In the genomic region with DNA sequence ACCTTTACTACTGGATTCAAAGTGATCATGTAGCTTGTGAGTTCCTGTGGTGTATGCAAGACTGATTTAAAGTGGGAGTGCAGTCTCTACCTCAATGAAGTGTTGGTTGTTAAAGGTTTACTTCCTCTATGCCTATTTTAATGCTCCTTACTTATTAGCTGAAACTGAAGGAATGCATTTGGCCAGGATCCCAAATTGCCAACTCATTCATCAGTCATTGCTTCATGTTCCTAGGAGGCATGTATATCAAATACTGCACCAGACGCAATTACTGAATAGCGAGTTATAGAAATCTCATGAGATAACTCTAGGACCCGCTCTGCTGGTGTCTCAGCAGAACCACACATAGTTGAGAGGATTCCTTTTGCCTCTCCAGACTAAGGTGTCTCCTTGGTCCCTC, we compare ENCODE assay signal across 14 cellular contexts.
DNase-seq lines count a peak whose midpoint lies in the region; ATAC-seq, FAIRE-seq and TF ChIP-seq lines count a peak whose summit lies in the region.
"Had no signal": no experiment of that assay in that cellular context is flagged by ENCODE, and none has a peak within 500 bp of the region (broad histone marks: within the 10 kb centered on the region; RNA-seq: fewer than 3 reads in every experiment).

No MANE protein-coding gene starts in this region.

- H3K79me2 ChIP-seq in astrocyte (ENCODE audit: insufficient read depth, low read length) = no peaks in the 10 kb centered on the region

- no peaks in the 10 kb centered on the region for H4K20me1 ChIP-seq in astrocyte (ENCODE audit: insufficient read depth, low read length)
- H4K20me1 ChIP-seq: BLaER1 had no signal

- no peaks in the 10 kb centered on the region for H3K27me3 ChIP-seq in astrocyte (ENCODE audit: insufficient read depth, low read length)
- H3K27me3 ChIP-seq: BLaER1, neutrophil, transverse colon had no signal

- DNase-seq in AG04449 (ENCODE audit: low read depth, low spot score) (peak; percentile 94), HTR-8/SVneo (ENCODE audit: insufficient read length, low spot score) (peak; percentile 52), astrocyte (ENCODE audit: low read depth) (peak; percentile 94), hepatic stellate cell (ENCODE audit: low spot score) (peak; percentile 70), SW480 (ENCODE audit: low spot score) (no peak), NCI-H774 (lab: John Stamatoyannopoulos, UW) (no peak)
- no peak for DNase-seq in naive thymus-derived CD8-positive, alpha-beta T cell
- DNase-seq: activated gamma-delta T cell treated with Interleukin-2 at 50 U/mL for 16 hours, kidney, NCI-H187, transverse colon had no signal

- H3K9me3 ChIP-seq in astrocyte (ENCODE audit: insufficient read depth, low read depth, low read length) = no peaks in the 10 kb centered on the region
- H3K9me3 ChIP-seq: BLaER1, neutrophil, transverse colon had no signal

- H3K9me3 Mint-ChIP-seq in astrocyte (ENCODE audit: unreplicated experiment) = peaks cover 5% of the 10 kb centered on the region
- H3K9me3 Mint-ChIP-seq in naive thymus-derived CD8-positive, alpha-beta T cell = no peaks in the 10 kb centered on the region

- peaks cover 26% of the 10 kb centered on the region for H3K4me1 ChIP-seq in astrocyte (ENCODE audit: insufficient read depth, low read length)
- H3K4me1 ChIP-seq: BLaER1, transverse colon had no signal

- H3K27me3 Mint-ChIP-seq in astrocyte (ENCODE audit: low read depth, unreplicated experiment) = no peaks in the 10 kb centered on the region
- peaks cover 0 to 4% (median 0%) of the 10 kb centered on the region in 5 donors for H3K27me3 Mint-ChIP-seq in naive thymus-derived CD8-positive, alpha-beta T cell

- H3K36me3 Mint-ChIP-seq in astrocyte (ENCODE audit: low read depth, unreplicated experiment) = peaks cover 2% of the 10 kb centered on the region
- H3K36me3 Mint-ChIP-seq in naive thymus-derived CD8-positive, alpha-beta T cell = no peaks in the 10 kb centered on the region

- FAIRE-seq in HTR-8/SVneo (lab: Jason Lieb, UNC) = no peak
- peak; percentile 74 for FAIRE-seq in astrocyte (lab: Jason Lieb, UNC)
- FAIRE-seq: kidney had no signal

- POLR2A ChIA-PET in AG04449 (lab: Yijun Ruan, JAX) = no interaction called here
- POLR2A ChIA-PET in naive thymus-derived CD8-positive, alpha-beta T cell (lab: Charles Lee) = no interaction called here

- peaks cover 19% of the 10 kb centered on the region for H3K4me1 Mint-ChIP-seq in astrocyte (ENCODE audit: low read depth, unreplicated experiment)
- H3K4me1 Mint-ChIP-seq in naive thymus-derived CD8-positive, alpha-beta T cell = peaks cover 0 to 1% (median 0%) of the 10 kb centered on the region in 4 donors

- CTCF ChIA-PET in AG04449 (lab: Yijun Ruan, JAX) = interaction anchor here (0.6 to 2.4 kb wide), 8 partner anchors 14 to 1141 kb away, joined by 3 to 14 read pairs (median 4); no protein-coding TSS in a partner anchor

- H3K4me3 Mint-ChIP-seq in astrocyte (ENCODE audit: unreplicated experiment) = no peak overlapping the region
- H3K4me3 Mint-ChIP-seq in naive thymus-derived CD8-positive, alpha-beta T cell = no peak overlapping the region

- H3K27ac ChIP-seq in astrocyte (ENCODE audit: low read depth, low read length) = peak overlapping the region; percentile 23
- H3K27ac ChIP-seq: BLaER1, neutrophil, transverse colon had no signal

- ATAC-seq in naive thymus-derived CD8-positive, alpha-beta T cell = no peak
- no peak for ATAC-seq in HG03175 (IDR thresholded peaks at IDR 0.05; ENCODE audit: unreplicated experiment)

- no peaks in the 10 kb centered on the region for H3K36me3 ChIP-seq in astrocyte (ENCODE audit: insufficient read depth, low read length)
- H3K36me3 ChIP-seq: BLaER1, neutrophil, transverse colon had no signal

- H3K4me2 ChIP-seq in astrocyte (ENCODE audit: low read length) = peak overlapping the region; percentile 60
- H3K4me2 ChIP-seq: BLaER1 had no signal

- H3K9ac ChIP-seq in astrocyte (ENCODE audit: low read length) = no peak overlapping the region
- H3K9ac ChIP-seq: BLaER1 had no signal

- no peak overlapping the region for H3K4me3 ChIP-seq in AG04449 (ENCODE audit: low read depth, low read length)
- no peak overlapping the region for H3K4me3 ChIP-seq in astrocyte (ENCODE audit: insufficient read depth, low read depth, low read length)
- H3K4me3 ChIP-seq: BLaER1, transverse colon had no signal

- peak; percentile 29 for TF ChIP-seq CTCF in AG04449 (IDR thresholded peaks at IDR 0.05; ENCODE audit: insufficient read depth, low read length, missing control alignments)
- peak; percentile 18 for TF ChIP-seq CTCF in astrocyte (IDR thresholded peaks at IDR 0.05; ENCODE audit: insufficient read depth, low read depth, low read length)

- peak overlapping the region; percentile 3 for H3K27ac Mint-ChIP-seq in astrocyte (ENCODE audit: unreplicated experiment)
- no peak overlapping the region for H3K27ac Mint-ChIP-seq in naive thymus-derived CD8-positive, alpha-beta T cell

- no peak overlapping the region for H2AFZ ChIP-seq in astrocyte (ENCODE audit: low read depth, low read length)

Comparison
In these comparisons a context has a peak if more than half of its experiments do, and no peak if none do; other contexts are left out.
1. DNase-seq: peak in AG04449 (single experiment), HTR-8/SVneo (single experiment), astrocyte (single experiment) and hepatic stellate cell (single experiment); none in SW480 (single experiment), naive thymus-derived CD8-positive, alpha-beta T cell (0 of 10) and NCI-H774 (single experiment).